Comparison of ENCODE assay signal across 1 cellular context in genomic region chr17:21351366-21352065, GRCh38.
TF ChIP-seq lines count a peak whose summit lies in the region.

No MANE protein-coding gene starts in this region.

TF ChIP-seq in SK-N-SH treated with all-trans-retinoic acid at 6 μM for 48 hours, 23 proteins besides CTCF, POLR2A, EP300 and RAD21:
- TF ChIP-seq, protein P1, sequence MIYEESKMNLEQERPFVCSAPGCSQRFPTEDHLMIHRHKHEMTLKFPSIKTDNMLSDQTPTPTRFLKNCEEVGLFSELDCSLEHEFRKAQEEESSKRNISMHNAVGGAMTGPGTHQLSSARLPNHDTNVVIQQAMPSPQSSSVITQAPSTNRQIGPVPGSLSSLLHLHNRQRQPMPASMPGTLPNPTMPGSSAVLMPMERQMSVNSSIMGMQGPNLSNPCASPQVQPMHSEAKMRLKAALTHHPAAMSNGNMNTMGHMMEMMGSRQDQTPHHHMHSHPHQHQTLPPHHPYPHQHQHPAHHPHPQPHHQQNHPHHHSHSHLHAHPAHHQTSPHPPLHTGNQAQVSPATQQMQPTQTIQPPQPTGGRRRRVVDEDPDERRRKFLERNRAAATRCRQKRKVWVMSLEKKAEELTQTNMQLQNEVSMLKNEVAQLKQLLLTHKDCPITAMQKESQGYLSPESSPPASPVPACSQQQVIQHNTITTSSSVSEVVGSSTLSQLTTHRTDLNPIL (CRISPR knock-in tag; IDR thresholded peaks at IDR 0.05; ENCODE audit: low read depth): no peak
- TF ChIP-seq, protein P2, sequence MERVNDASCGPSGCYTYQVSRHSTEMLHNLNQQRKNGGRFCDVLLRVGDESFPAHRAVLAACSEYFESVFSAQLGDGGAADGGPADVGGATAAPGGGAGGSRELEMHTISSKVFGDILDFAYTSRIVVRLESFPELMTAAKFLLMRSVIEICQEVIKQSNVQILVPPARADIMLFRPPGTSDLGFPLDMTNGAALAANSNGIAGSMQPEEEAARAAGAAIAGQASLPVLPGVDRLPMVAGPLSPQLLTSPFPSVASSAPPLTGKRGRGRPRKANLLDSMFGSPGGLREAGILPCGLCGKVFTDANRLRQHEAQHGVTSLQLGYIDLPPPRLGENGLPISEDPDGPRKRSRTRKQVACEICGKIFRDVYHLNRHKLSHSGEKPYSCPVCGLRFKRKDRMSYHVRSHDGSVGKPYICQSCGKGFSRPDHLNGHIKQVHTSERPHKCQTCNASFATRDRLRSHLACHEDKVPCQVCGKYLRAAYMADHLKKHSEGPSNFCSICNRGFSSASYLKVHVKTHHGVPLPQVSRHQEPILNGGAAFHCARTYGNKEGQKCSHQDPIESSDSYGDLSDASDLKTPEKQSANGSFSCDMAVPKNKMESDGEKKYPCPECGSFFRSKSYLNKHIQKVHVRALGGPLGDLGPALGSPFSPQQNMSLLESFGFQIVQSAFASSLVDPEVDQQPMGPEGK (CRISPR knock-in tag; IDR thresholded peaks at IDR 0.05; ENCODE audit: borderline replicate concordance): no peak
- TF ChIP-seq ZC3H10 (CRISPR knock-in tag; IDR thresholded peaks at IDR 0.05) (no peak), GLIS3 (CRISPR knock-in tag; IDR thresholded peaks at IDR 0.05) (no peak), SNAI2 (CRISPR knock-in tag; IDR thresholded peaks at IDR 0.05) (no peak), ZFP3 (CRISPR knock-in tag; IDR thresholded peaks at IDR 0.05) (no peak), TOX (CRISPR knock-in tag; IDR thresholded peaks at IDR 0.05; ENCODE audit: borderline replicate concordance) (no peak), CSDC2 (CRISPR knock-in tag; IDR thresholded peaks at IDR 0.05) (no peak), ZNF565 (CRISPR knock-in tag; conservative IDR thresholded peaks at IDR 0.05; ENCODE audit: low read depth) (no peak), TSHZ2 (CRISPR knock-in tag; IDR thresholded peaks at IDR 0.05) (no peak), ESRRG (CRISPR knock-in tag; IDR thresholded peaks at IDR 0.05) (no peak), ZNF8 (CRISPR knock-in tag; IDR thresholded peaks at IDR 0.05) (no peak), ZFP30 (CRISPR knock-in tag; IDR thresholded peaks at IDR 0.05) (no peak), ISL1 (CRISPR knock-in tag; IDR thresholded peaks at IDR 0.05) (no peak), RARB (CRISPR knock-in tag; IDR thresholded peaks at IDR 0.05) (no peak), PPARA (CRISPR knock-in tag; IDR thresholded peaks at IDR 0.05; ENCODE audit: borderline replicate concordance) (no peak), ZNF70 (CRISPR knock-in tag; IDR thresholded peaks at IDR 0.05) (no peak)
